In the genomic region with DNA sequence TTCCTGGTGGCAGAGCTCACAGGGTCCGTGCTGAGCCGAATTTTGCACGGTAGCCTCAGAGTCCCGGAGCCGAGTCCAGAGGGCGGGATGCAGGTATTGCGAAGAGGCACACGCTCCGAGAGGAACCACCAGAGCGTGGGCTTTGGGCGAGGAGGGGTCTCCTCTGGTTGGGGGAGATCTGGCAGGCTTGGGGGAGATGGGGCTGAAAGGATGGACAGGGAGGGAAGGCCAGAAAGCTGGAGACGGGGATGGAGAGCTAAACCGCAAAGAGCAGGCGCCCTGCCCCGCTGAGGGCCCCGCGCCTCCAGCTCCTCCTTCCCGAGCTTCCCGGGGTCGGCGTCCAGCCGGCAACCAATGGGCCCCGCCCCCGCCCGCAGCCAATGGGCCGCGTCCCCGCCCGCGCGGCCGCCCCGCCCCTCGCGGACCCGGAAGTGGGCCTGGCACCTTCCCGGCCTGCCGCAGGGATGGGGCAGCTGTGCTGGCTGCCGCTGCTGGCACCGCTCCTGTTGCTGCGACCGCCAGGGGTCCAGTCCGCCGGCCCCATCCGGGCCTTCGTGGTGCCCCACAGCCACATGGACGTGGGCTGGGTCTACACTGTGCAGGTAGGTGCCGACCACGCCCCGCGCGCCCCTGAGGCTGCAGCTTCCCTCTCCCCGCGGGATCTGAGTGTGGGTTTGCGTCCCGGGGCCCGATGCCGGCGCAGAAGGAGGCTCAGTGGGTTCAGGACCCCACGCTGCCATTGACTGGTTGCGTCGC, we compare ENCODE assay signal across 1 cellular context.
TF ChIP-seq lines count a peak whose summit lies in the region.

MAN2B2 (plus strand) TSS at position 443 of the 756 bp plus-strand sequence; CDS start at position 465, 22 bp downstream.

TF ChIP-seq in HepG2, 621 proteins besides CTCF, POLR2A, EP300 and RAD21 (continued from another document and continues in another):
- TF ChIP-seq, protein P1, sequence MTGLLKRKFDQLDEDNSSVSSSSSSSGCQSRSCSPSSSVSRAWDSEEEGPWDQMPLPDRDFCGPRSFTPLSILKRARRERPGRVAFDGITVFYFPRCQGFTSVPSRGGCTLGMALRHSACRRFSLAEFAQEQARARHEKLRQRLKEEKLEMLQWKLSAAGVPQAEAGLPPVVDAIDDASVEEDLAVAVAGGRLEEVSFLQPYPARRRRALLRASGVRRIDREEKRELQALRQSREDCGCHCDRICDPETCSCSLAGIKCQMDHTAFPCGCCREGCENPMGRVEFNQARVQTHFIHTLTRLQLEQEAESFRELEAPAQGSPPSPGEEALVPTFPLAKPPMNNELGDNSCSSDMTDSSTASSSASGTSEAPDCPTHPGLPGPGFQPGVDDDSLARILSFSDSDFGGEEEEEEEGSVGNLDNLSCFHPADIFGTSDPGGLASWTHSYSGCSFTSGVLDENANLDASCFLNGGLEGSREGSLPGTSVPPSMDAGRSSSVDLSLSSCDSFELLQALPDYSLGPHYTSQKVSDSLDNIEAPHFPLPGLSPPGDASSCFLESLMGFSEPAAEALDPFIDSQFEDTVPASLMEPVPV (CRISPR knock-in tag; IDR thresholded peaks at IDR 0.05), result peak; percentile 27; the same call in 1 of the 2 replicates
- TF ChIP-seq ZNF562 (CRISPR knock-in tag; IDR thresholded peaks at IDR 0.05; ENCODE audit: borderline replicate concordance) (no peak), KLF6 (CRISPR knock-in tag; IDR thresholded peaks at IDR 0.05) (0 out of 2 replicates have a peak, but pooled peaks have one; percentile 28), ZNF781 (CRISPR knock-in tag; IDR thresholded peaks at IDR 0.05; ENCODE audit: borderline replicate concordance, not compliant biosample characterization) (no peak), TP53 (CRISPR knock-in tag; conservative IDR thresholded peaks at IDR 0.05) (no peak), STAT5B (CRISPR knock-in tag; IDR thresholded peaks at IDR 0.05) (no peak), PRMT3 (CRISPR knock-in tag; IDR thresholded peaks at IDR 0.05; ENCODE audit: borderline replicate concordance, low read depth) (no peak), NR2F1 (CRISPR knock-in tag; IDR thresholded peaks at IDR 0.05) (no peak), NONO (IDR thresholded peaks at IDR 0.05) (no peak), NONO (CRISPR knock-in tag; conservative IDR thresholded peaks at IDR 0.05) (peak; percentile 60; the same call in 1 of the 2 replicates), ZBTB42 (CRISPR knock-in tag; IDR thresholded peaks at IDR 0.05) (no peak), NFATC3 (CRISPR knock-in tag; IDR thresholded peaks at IDR 0.05) (no peak), ETV5 (CRISPR knock-in tag; IDR thresholded peaks at IDR 0.05; ENCODE audit: borderline replicate concordance) (no peak), THAP11 (CRISPR knock-in tag; IDR thresholded peaks at IDR 0.05) (peak; percentile 57), SMC3 (IDR thresholded peaks at IDR 0.05; ENCODE audit: low read length) (no peak), ZNF501 (CRISPR knock-in tag; IDR thresholded peaks at IDR 0.05) (peak; percentile 36; the same call in 1 of the 2 replicates), XRCC5 (optimal IDR thresholded peaks at IDR 0.05; ENCODE audit: low read length) (no peak), ZNF792 (CRISPR knock-in tag; IDR thresholded peaks at IDR 0.05) (no peak), ZNF773 (CRISPR knock-in tag; IDR thresholded peaks at IDR 0.05; ENCODE audit: borderline replicate concordance) (no peak; the same call in 1 of the 2 replicates), ZNF44 (CRISPR knock-in tag; IDR thresholded peaks at IDR 0.05) (no peak), FOXO1 (CRISPR knock-in tag; IDR thresholded peaks at IDR 0.05) (peak; percentile 5; the same call in 1 of the 2 replicates), ZNF772 (CRISPR knock-in tag; IDR thresholded peaks at IDR 0.05) (no peak; the same call in 1 of the 2 replicates), GMEB2 (CRISPR knock-in tag; IDR thresholded peaks at IDR 0.05; ENCODE audit: low read depth) (no peak), SRSF4 (IDR thresholded peaks at IDR 0.05; ENCODE audit: low read depth, low read length, poor library complexity, severe bottlenecking) (no peak), IRF9 (CRISPR knock-in tag; IDR thresholded peaks at IDR 0.05; ENCODE audit: borderline replicate concordance) (peak; percentile 82; the same call in 1 of the 2 replicates), GRHL1 (CRISPR knock-in tag; conservative IDR thresholded peaks at IDR 0.05) (no peak), ZNF703 (CRISPR knock-in tag; IDR thresholded peaks at IDR 0.05; ENCODE audit: borderline replicate concordance) (no peak), ONECUT2 (CRISPR knock-in tag; IDR thresholded peaks at IDR 0.05) (no peak), ZNF570 (CRISPR knock-in tag; IDR thresholded peaks at IDR 0.05; ENCODE audit: borderline replicate concordance) (no peak), FLYWCH1 (CRISPR knock-in tag; IDR thresholded peaks at IDR 0.05) (no peak), ZNF552 (CRISPR knock-in tag; IDR thresholded peaks at IDR 0.05; ENCODE audit: borderline replicate concordance) (no peak), CENPT (CRISPR knock-in tag; IDR thresholded peaks at IDR 0.05; ENCODE audit: low read depth) (no peak), ZNF614 (CRISPR knock-in tag; IDR thresholded peaks at IDR 0.05; ENCODE audit: borderline replicate concordance) (no peak), ZBTB7A (CRISPR knock-in tag; IDR thresholded peaks at IDR 0.05) (no peak), ZNF317 (CRISPR knock-in tag; IDR thresholded peaks at IDR 0.05) (0 out of 2 replicates have a peak, but pooled peaks have one; percentile 27), PHF20 (CRISPR knock-in tag; IDR thresholded peaks at IDR 0.05) (peak; percentile 72), HNF4G (IDR thresholded peaks at IDR 0.05; ENCODE audit: borderline replicate concordance, low read depth, low read length) (no peak), HNF4G (CRISPR knock-in tag; IDR thresholded peaks at IDR 0.05; ENCODE audit: borderline replicate concordance, low read depth) (no peak), IRF2 (CRISPR knock-in tag; IDR thresholded peaks at IDR 0.05) (no peak), SP1 (IDR thresholded peaks at IDR 0.05) (no peak), SP1 (CRISPR knock-in tag; IDR thresholded peaks at IDR 0.05) (peak; percentile 70), KAT7 (CRISPR knock-in tag; IDR thresholded peaks at IDR 0.05; ENCODE audit: borderline replicate concordance) (no peak), YEATS4 (CRISPR knock-in tag; IDR thresholded peaks at IDR 0.05; ENCODE audit: borderline replicate concordance) (peak; percentile 44; the same call in 1 of the 2 replicates), NR1H2 (CRISPR knock-in tag; IDR thresholded peaks at IDR 0.05; ENCODE audit: borderline replicate concordance, low read depth) (no peak), ZFP82 (CRISPR knock-in tag; IDR thresholded peaks at IDR 0.05; ENCODE audit: borderline replicate concordance) (no peak), ARNT2 (CRISPR knock-in tag; IDR thresholded peaks at IDR 0.05; ENCODE audit: low read depth) (no peak), PCBP1 (IDR thresholded peaks at IDR 0.05; ENCODE audit: borderline replicate concordance, low read depth, low read length) (no peak), KLF13 (CRISPR knock-in tag; IDR thresholded peaks at IDR 0.05) (no peak), ZNF749 (CRISPR knock-in tag; IDR thresholded peaks at IDR 0.05; ENCODE audit: borderline replicate concordance) (no peak), NFYB (CRISPR knock-in tag; IDR thresholded peaks at IDR 0.05) (peak; percentile 55), TRIM24 (CRISPR knock-in tag; IDR thresholded peaks at IDR 0.05) (no peak), GMEB1 (CRISPR knock-in tag; IDR thresholded peaks at IDR 0.05; ENCODE audit: borderline replicate concordance) (no peak; the same call in 1 of the 2 replicates)
- TF ChIP-seq, protein P2, sequence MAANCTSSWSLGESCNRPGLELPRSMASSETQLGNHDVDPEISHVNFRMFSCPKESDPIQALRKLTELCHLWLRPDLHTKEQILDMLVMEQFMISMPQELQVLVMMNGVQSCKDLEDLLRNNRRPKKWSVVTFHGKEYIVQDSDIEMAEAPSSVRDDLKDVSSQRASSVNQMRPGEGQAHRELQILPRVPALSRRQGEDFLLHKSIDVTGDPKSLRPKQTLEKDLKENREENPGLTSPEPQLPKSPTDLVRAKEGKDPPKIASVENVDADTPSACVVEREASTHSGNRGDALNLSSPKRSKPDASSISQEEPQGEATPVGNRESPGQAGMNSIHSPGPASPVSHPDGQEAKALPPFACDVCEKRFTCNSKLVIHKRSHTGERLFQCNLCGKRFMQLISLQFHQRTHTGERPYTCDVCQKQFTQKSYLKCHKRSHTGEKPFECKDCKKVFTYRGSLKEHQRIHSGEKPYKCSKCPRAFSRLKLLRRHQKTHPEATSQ (CRISPR knock-in tag; IDR thresholded peaks at IDR 0.05; ENCODE audit: borderline replicate concordance), result no peak
- TF ChIP-seq, protein P3, sequence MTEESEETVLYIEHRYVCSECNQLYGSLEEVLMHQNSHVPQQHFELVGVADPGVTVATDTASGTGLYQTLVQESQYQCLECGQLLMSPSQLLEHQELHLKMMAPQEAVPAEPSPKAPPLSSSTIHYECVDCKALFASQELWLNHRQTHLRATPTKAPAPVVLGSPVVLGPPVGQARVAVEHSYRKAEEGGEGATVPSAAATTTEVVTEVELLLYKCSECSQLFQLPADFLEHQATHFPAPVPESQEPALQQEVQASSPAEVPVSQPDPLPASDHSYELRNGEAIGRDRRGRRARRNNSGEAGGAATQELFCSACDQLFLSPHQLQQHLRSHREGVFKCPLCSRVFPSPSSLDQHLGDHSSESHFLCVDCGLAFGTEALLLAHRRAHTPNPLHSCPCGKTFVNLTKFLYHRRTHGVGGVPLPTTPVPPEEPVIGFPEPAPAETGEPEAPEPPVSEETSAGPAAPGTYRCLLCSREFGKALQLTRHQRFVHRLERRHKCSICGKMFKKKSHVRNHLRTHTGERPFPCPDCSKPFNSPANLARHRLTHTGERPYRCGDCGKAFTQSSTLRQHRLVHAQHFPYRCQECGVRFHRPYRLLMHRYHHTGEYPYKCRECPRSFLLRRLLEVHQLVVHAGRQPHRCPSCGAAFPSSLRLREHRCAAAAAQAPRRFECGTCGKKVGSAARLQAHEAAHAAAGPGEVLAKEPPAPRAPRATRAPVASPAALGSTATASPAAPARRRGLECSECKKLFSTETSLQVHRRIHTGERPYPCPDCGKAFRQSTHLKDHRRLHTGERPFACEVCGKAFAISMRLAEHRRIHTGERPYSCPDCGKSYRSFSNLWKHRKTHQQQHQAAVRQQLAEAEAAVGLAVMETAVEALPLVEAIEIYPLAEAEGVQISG (CRISPR knock-in tag; IDR thresholded peaks at IDR 0.05), result peak; percentile 63
- TF ChIP-seq, protein P4, sequence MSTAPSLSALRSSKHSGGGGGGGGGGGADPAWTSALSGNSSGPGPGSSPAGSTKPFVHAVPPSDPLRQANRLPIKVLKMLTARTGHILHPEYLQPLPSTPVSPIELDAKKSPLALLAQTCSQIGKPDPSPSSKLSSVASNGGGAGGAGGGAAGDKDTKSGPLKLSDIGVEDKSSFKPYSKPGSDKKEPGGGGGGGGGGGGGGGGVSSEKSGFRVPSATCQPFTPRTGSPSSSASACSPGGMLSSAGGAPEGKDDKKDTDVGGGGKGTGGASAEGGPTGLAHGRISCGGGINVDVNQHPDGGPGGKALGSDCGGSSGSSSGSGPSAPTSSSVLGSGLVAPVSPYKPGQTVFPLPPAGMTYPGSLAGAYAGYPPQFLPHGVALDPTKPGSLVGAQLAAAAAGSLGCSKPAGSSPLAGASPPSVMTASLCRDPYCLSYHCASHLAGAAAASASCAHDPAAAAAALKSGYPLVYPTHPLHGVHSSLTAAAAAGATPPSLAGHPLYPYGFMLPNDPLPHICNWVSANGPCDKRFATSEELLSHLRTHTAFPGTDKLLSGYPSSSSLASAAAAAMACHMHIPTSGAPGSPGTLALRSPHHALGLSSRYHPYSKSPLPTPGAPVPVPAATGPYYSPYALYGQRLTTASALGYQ (CRISPR knock-in tag; IDR thresholded peaks at IDR 0.05), result no peak
